In genomic region chr15:100939786-100940185, GRCh38 we compare ENCODE assay signal across 17 cellular contexts.
"Had no signal": no experiment of that assay in that cellular context is flagged by ENCODE, and none has a peak within 500 bp of the region (broad histone marks: within the 10 kb centered on the region; RNA-seq: fewer than 3 reads in every experiment).

No MANE protein-coding gene starts in this region.

- H3K36me3 ChIP-seq: breast epithelium, gastrocnemius medialis, prostate gland, right atrium auricular region, upper lobe of right lung had no signal

- H3K4me3 ChIP-seq: breast epithelium, gastrocnemius medialis, prostate gland, right atrium auricular region, upper lobe of right lung had no signal

- H3K27me3 ChIP-seq: breast epithelium, gastrocnemius medialis, right atrium auricular region, upper lobe of right lung had no signal

- DNase-seq: activated CD4-positive, alpha-beta T cell treated with anti-CD3 and anti-CD28 coated beads, Interleukin-2, amount 50 U/mL, for 48 hours; activated gamma-delta T cell; cortex of kidney; gastrocnemius medialis; head of caudate nucleus; kidney; midbrain; nephron progenitor cell; stimulated activated CD4-positive, alpha-beta T cell treated with anti-CD3 and anti-CD28 coated beads, Interleukin-12 subunit alpha, Interleukin-12 subunit beta, amount 100 ng/mL, for 4 hours; stimulated activated CD4-positive, alpha-beta T cell treated with anti-CD3 and anti-CD28 coated beads, Interleukin-1b, Interleukin-23, amount 100 ng/mL, for 48 hours; stimulated activated CD8-positive, alpha-beta memory T cell treated with anti-CD3 and anti-CD28 coated beads, Interleukin-4, amount 100 ng/mL, for 48 hours; stimulated activated naive CD4-positive, alpha-beta T cell; upper lobe of right lung had no signal

- H3K4me1 ChIP-seq: breast epithelium, prostate gland, upper lobe of right lung had no signal

- ATAC-seq: gastrocnemius medialis, left lobe of liver, upper lobe of right lung had no signal

- H3K9me3 ChIP-seq: breast epithelium, gastrocnemius medialis, prostate gland, upper lobe of right lung had no signal

- H3K27ac ChIP-seq: breast epithelium, gastrocnemius medialis, prostate gland, right atrium auricular region, upper lobe of right lung had no signal
